ENCODE assay signal across 13 cellular contexts in the genomic region with DNA sequence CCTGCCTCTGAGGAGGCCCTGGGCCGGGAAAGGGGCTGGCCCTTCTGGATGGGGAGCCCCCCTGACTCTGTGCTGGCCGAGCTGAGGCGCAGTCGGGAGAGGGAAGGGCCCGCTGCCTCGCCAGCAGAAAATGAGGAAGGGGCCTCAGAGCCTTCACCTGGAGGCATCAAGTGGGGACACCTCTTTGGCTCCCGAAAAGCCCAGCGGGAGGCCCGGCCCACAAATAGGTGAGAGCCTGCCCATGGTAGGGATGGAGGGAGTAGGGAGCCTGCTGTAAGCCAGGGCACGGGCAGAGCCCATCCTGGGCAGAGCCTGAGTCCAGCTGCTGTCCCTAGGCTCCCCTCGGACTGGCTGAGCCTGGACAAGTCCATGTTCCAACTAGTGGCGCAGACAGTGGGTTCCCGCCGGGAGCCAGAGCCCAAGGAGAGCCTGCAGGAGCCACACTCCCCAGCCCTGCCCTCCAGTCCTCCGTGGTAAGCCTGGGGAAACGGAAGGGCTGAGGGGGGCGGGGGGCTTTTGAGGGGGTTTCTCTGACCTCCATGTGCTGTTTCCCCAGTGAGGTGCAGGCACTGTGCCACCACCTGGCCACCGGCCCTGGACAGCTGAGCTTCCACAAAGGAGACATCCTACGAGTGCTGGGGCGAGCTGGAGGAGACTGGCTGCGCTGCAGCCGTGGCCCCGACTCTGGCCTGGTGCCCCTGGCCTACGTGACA.
"Had no signal": no experiment of that assay in that cellular context is flagged by ENCODE, and none has a peak within 500 bp of the region (broad histone marks: within the 10 kb centered on the region; RNA-seq: fewer than 3 reads in every experiment).

No MANE protein-coding gene starts in this region.

- H3K4me3 Mint-ChIP-seq: activated B cell treated with CpG ODN at 0.5 μM for 24 hours; activated CD4-positive, alpha-beta T cell treated with anti-CD3 and anti-CD28 coated beads, Interleukin-2, amount 10 ng/mL, durations not matched to agents 24 days and 14 days; activated naive CD4-positive, alpha-beta T cell treated with anti-CD3 and anti-CD28 coated beads, Interleukin-2, amount 10 ng/mL, durations not matched to agents 7 days and 5 days; nephron progenitor cell had no signal

- H3K36me3 Mint-ChIP-seq: activated naive CD4-positive, alpha-beta T cell treated with anti-CD3 and anti-CD28 coated beads, Interleukin-2, amount 10 ng/mL, durations not matched to agents 7 days and 5 days had no signal

- H3K27ac ChIP-seq: body of pancreas, foreskin keratinocyte, left lung had no signal

- H3K4me3 ChIP-seq: body of pancreas, heart right ventricle, left lung had no signal

- H3K27me3 Mint-ChIP-seq: activated B cell treated with CpG ODN at 0.5 μM for 24 hours; activated CD4-positive, alpha-beta T cell treated with anti-CD3 and anti-CD28 coated beads, Interleukin-2, amount 10 ng/mL, durations not matched to agents 24 days and 14 days had no signal

- H3K4me1 Mint-ChIP-seq: activated naive CD4-positive, alpha-beta T cell treated with anti-CD3 and anti-CD28 coated beads, Interleukin-2, amount 10 ng/mL, durations not matched to agents 7 days and 5 days had no signal

- H3K9me3 ChIP-seq: body of pancreas, heart right ventricle, left lung had no signal

- H3K27me3 ChIP-seq: body of pancreas, foreskin keratinocyte, heart right ventricle, left lung had no signal

- H3K27ac Mint-ChIP-seq: activated B cell treated with CpG ODN at 0.5 μM for 24 hours; activated CD4-positive, alpha-beta T cell treated with anti-CD3 and anti-CD28 coated beads, Interleukin-2, amount 10 ng/mL, durations not matched to agents 24 days and 14 days; activated naive CD4-positive, alpha-beta T cell treated with anti-CD3 and anti-CD28 coated beads, Interleukin-2, amount 10 ng/mL, durations not matched to agents 7 days and 5 days; activated T-helper 2 cell treated with anti-CD3 and anti-CD28 coated beads, Interferon-gamma antibody, Interleukin-2, Interleukin-4, amounts not matched to agents 10 μg/mL and 5 μg/mL and 100 μg/mL, durations not matched to agents 14 hours and 24 hours and 36 hours; nephron progenitor cell had no signal

- ATAC-seq: body of pancreas, foreskin keratinocyte, left lung had no signal

- H3K4me1 ChIP-seq: foreskin keratinocyte had no signal

- H3K9me3 Mint-ChIP-seq: activated B cell treated with CpG ODN at 0.5 μM for 24 hours; activated CD4-positive, alpha-beta T cell treated with anti-CD3 and anti-CD28 coated beads, Interleukin-2, amount 10 ng/mL, durations not matched to agents 24 days and 14 days; activated naive CD4-positive, alpha-beta T cell treated with anti-CD3 and anti-CD28 coated beads, Interleukin-2, amount 10 ng/mL, durations not matched to agents 7 days and 5 days; activated T-helper 2 cell treated with anti-CD3 and anti-CD28 coated beads, Interferon-gamma antibody, Interleukin-2, Interleukin-4, amounts not matched to agents 10 μg/mL and 5 μg/mL and 100 μg/mL, durations not matched to agents 14 hours and 24 hours and 36 hours; nephron progenitor cell had no signal

- DNase-seq: activated B cell treated with CpG ODN at 0.5 μM for 24 hours; activated CD4-positive, alpha-beta T cell treated with anti-CD3 and anti-CD28 coated beads, Interleukin-2, amount 10 ng/mL, durations not matched to agents 24 days and 14 days; activated naive CD4-positive, alpha-beta T cell treated with anti-CD3 and anti-CD28 coated beads, Interleukin-2, amount 10 ng/mL, durations not matched to agents 7 days and 5 days; activated T-cell treated with anti-CD3 and anti-CD28 coated beads for 4 hours; body of pancreas; foreskin keratinocyte; heart right ventricle; left lung; mesenchymal stem cell; nephron progenitor cell; stimulated activated naive CD4-positive, alpha-beta T cell; T-helper 2 cell had no signal
